In the genomic region with DNA sequence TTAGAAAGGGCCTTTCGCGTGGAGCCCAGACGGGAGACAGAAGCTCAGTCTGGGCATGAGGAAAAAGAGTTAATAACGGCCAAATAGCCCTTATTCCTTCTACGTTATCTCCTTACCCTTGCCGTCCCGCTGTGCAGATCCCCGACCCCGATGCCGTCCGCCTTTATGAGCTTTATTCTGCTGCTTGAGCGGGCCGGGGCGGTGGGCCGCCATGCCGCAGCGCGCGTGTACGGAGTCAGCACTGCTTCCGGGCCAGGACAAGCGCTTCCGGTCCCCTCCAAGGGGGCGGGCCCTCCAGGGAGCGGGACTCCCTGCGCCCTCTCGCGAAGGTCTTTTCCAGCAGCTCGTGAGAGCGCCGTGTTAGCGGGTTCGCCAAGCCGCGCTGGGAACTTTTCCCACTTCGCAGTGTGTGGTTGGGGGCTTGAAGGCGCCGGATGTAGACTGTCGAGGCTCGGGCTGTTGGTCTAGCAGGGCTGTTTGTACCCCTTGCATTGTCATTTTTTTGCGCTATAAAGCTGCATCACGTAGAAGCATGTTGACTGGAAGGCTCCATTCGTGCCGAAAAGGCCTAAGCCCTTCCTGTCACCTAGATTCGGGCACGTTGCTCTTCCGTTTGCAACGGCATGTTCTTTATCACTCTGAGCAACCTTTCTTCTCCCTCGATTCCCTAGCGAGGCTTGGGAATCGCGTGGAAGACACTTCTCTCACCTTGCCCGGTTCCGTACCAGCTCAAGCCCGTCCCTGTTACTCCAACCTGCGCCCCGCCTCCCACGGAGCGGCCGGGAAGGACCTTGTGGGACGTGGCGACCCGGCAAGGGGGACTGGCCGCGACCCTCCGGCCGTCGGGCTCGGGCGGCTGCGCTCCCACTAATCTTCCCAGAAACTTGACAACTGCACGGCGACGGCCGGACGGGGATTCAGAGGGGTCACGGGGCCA, we compare ENCODE assay signal across 1 cellular context.
TF ChIP-seq lines count a peak whose summit lies in the region.

TSS of gene TSR1 (minus strand) at position 243 of the 937 bp plus-strand sequence. CDS start at position 213, 30 bp downstream.

TF ChIP-seq in HepG2, 621 proteins besides CTCF, POLR2A, EP300 and RAD21 (continued from another document and continues in another):
- TF ChIP-seq, protein P1, sequence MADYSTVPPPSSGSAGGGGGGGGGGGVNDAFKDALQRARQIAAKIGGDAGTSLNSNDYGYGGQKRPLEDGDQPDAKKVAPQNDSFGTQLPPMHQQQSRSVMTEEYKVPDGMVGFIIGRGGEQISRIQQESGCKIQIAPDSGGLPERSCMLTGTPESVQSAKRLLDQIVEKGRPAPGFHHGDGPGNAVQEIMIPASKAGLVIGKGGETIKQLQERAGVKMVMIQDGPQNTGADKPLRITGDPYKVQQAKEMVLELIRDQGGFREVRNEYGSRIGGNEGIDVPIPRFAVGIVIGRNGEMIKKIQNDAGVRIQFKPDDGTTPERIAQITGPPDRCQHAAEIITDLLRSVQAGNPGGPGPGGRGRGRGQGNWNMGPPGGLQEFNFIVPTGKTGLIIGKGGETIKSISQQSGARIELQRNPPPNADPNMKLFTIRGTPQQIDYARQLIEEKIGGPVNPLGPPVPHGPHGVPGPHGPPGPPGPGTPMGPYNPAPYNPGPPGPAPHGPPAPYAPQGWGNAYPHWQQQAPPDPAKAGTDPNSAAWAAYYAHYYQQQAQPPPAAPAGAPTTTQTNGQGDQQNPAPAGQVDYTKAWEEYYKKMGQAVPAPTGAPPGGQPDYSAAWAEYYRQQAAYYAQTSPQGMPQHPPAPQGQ (CRISPR knock-in tag; IDR thresholded peaks at IDR 0.05; ENCODE audit: borderline replicate concordance) = 0 out of 2 replicates have a peak, but pooled peaks have one; percentile 31
- TF ChIP-seq, protein P2, sequence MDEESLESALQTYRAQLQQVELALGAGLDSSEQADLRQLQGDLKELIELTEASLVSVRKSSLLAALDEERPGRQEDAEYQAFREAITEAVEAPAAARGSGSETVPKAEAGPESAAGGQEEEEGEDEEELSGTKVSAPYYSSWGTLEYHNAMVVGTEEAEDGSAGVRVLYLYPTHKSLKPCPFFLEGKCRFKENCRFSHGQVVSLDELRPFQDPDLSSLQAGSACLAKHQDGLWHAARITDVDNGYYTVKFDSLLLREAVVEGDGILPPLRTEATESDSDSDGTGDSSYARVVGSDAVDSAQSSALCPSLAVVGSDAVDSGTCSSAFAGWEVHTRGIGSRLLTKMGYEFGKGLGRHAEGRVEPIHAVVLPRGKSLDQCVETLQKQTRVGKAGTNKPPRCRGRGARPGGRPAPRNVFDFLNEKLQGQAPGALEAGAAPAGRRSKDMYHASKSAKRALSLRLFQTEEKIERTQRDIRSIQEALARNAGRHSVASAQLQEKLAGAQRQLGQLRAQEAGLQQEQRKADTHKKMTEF (CRISPR knock-in tag; IDR thresholded peaks at IDR 0.05) = peak; percentile 86
- TF ChIP-seq SIN3A (IDR thresholded peaks at IDR 0.05; ENCODE audit: borderline replicate concordance, low read depth, low read length) = peak; percentile 89
- TF ChIP-seq ZNF563 (CRISPR knock-in tag; IDR thresholded peaks at IDR 0.05) = 0 out of 2 replicates have a peak, but pooled peaks have one; percentile 71
- TF ChIP-seq E2F1 (CRISPR knock-in tag; IDR thresholded peaks at IDR 0.05) = peak; percentile 90
- TF ChIP-seq, protein P3, sequence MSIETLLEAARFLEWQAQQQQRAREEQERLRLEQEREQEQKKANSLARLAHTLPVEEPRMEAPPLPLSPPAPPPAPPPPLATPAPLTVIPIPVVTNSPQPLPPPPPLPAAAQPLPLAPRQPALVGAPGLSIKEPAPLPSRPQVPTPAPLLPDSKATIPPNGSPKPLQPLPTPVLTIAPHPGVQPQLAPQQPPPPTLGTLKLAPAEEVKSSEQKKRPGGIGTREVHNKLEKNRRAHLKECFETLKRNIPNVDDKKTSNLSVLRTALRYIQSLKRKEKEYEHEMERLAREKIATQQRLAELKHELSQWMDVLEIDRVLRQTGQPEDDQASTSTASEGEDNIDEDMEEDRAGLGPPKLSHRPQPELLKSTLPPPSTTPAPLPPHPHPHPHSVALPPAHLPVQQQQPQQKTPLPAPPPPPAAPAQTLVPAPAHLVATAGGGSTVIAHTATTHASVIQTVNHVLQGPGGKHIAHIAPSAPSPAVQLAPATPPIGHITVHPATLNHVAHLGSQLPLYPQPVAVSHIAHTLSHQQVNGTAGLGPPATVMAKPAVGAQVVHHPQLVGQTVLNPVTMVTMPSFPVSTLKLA (IDR thresholded peaks at IDR 0.05) = peak; percentile 72
- TF ChIP-seq RBAK (CRISPR knock-in tag; IDR thresholded peaks at IDR 0.05) = no peak
- TF ChIP-seq ZNF142 (CRISPR knock-in tag; IDR thresholded peaks at IDR 0.05) = peak; percentile 58; the same call in 1 of the 2 replicates
- no peak for TF ChIP-seq ISX (CRISPR knock-in tag; conservative IDR thresholded peaks at IDR 0.05)
- TF ChIP-seq, protein P4, sequence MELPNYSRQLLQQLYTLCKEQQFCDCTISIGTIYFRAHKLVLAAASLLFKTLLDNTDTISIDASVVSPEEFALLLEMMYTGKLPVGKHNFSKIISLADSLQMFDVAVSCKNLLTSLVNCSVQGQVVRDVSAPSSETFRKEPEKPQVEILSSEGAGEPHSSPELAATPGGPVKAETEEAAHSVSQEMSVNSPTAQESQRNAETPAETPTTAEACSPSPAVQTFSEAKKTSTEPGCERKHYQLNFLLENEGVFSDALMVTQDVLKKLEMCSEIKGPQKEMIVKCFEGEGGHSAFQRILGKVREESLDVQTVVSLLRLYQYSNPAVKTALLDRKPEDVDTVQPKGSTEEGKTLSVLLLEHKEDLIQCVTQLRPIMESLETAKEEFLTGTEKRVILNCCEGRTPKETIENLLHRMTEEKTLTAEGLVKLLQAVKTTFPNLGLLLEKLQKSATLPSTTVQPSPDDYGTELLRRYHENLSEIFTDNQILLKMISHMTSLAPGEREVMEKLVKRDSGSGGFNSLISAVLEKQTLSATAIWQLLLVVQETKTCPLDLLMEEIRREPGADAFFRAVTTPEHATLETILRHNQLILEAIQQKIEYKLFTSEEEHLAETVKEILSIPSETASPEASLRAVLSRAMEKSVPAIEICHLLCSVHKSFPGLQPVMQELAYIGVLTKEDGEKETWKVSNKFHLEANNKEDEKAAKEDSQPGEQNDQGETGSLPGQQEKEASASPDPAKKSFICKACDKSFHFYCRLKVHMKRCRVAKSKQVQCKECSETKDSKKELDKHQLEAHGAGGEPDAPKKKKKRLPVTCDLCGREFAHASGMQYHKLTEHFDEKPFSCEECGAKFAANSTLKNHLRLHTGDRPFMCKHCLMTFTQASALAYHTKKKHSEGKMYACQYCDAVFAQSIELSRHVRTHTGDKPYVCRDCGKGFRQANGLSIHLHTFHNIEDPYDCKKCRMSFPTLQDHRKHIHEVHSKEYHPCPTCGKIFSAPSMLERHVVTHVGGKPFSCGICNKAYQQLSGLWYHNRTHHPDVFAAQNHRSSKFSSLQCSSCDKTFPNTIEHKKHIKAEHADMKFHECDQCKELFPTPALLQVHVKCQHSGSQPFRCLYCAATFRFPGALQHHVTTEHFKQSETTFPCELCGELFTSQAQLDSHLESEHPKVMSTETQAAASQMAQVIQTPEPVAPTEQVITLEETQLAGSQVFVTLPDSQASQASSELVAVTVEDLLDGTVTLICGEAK (IDR thresholded peaks at IDR 0.05) = peak; percentile 79
- TF ChIP-seq, protein P4 (CRISPR knock-in tag; IDR thresholded peaks at IDR 0.05) = peak; percentile 74; the same call in 1 of the 2 replicates
- no peak for TF ChIP-seq ZNF160 (CRISPR knock-in tag; IDR thresholded peaks at IDR 0.05)
- TF ChIP-seq NBN (conservative IDR thresholded peaks at IDR 0.05) = no peak
- TF ChIP-seq ZNF781 (CRISPR knock-in tag; IDR thresholded peaks at IDR 0.05; ENCODE audit: borderline replicate concordance, not compliant biosample characterization) = peak; percentile 21
- TF ChIP-seq YEATS4 (CRISPR knock-in tag; IDR thresholded peaks at IDR 0.05; ENCODE audit: borderline replicate concordance) = peak; percentile 98
- no peak for TF ChIP-seq ZMYM2 (CRISPR knock-in tag; IDR thresholded peaks at IDR 0.05)
- no peak for TF ChIP-seq ZBTB3 (CRISPR knock-in tag; IDR thresholded peaks at IDR 0.05; ENCODE audit: borderline replicate concordance, low read depth)
- TF ChIP-seq ATF7 (IDR thresholded peaks at IDR 0.05) = no peak
- TF ChIP-seq ATF7 (CRISPR knock-in tag; IDR thresholded peaks at IDR 0.05) = no peak; the same call in 1 of the 2 replicates
- TF ChIP-seq FOXP1 (IDR thresholded peaks at IDR 0.05) = no peak
- TF ChIP-seq FOXP1 (CRISPR knock-in tag; IDR thresholded peaks at IDR 0.05) = no peak
- TF ChIP-seq KLF16 (CRISPR knock-in tag; IDR thresholded peaks at IDR 0.05) = peak in 1 of 2 experiments; percentile 74; a peak in 1 of 4 replicates
- peak; percentile 55; the same call in 1 of the 2 replicates for TF ChIP-seq TOPORS (CRISPR knock-in tag; IDR thresholded peaks at IDR 0.05)
- TF ChIP-seq KDM1A (CRISPR knock-in tag; IDR thresholded peaks at IDR 0.05) = no peak
- TF ChIP-seq MIER3 (CRISPR knock-in tag; IDR thresholded peaks at IDR 0.05; ENCODE audit: borderline replicate concordance) = peak; percentile 79; the same call in 1 of the 2 replicates
- TF ChIP-seq ASH2L (IDR thresholded peaks at IDR 0.05; ENCODE audit: insufficient read length, low read depth, low read length) = peak; percentile 84
- no peak for TF ChIP-seq ZNF230 (CRISPR knock-in tag; IDR thresholded peaks at IDR 0.05)
- TF ChIP-seq CREB1 (IDR thresholded peaks at IDR 0.05) = peak; percentile 43
- TF ChIP-seq CREB1 (CRISPR knock-in tag; IDR thresholded peaks at IDR 0.05) = peak; percentile 78
- TF ChIP-seq ZNF629 (CRISPR knock-in tag; conservative IDR thresholded peaks at IDR 0.05) = peak; percentile 37; the same call in 1 of the 2 replicates
- peak; percentile 73 for TF ChIP-seq ELF3 (CRISPR knock-in tag; IDR thresholded peaks at IDR 0.05)
- no peak; the same call in 1 of the 2 replicates for TF ChIP-seq ZFP41 (CRISPR knock-in tag; IDR thresholded peaks at IDR 0.05; ENCODE audit: borderline replicate concordance)
- no peak for TF ChIP-seq ZNF678 (CRISPR knock-in tag; IDR thresholded peaks at IDR 0.05)
- TF ChIP-seq NFE2L1 (CRISPR knock-in tag; IDR thresholded peaks at IDR 0.05; ENCODE audit: borderline replicate concordance) = peak; percentile 57; the same call in 1 of the 2 replicates
